Comparison of ENCODE assay signal across 1 cellular context in the genomic region with DNA sequence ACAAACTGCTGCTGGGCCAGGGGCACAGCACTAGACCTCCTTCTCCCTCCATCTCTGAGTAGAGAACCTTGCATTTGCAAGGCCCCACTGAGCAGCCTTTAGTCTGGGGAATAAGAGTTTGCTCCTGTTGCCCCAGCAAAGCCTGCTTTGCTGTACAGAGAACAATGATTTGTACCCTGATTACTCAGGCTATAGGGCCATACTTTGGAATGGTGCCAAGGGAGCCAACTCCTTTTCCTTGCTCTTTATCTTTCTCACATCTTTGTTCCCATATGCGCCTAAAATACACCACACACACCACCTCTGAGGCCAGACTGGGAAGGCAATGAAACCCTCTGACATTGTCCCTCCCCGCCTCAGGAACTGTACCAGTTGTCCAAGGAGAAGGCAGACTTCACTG.
TF ChIP-seq lines count a peak whose summit lies in the region.

No MANE protein-coding gene starts in this region.

TF ChIP-seq in IMR-90, 13 proteins besides CTCF, POLR2A, EP300 and RAD21:
- TF ChIP-seq MAZ (IDR thresholded peaks at IDR 0.05; ENCODE audit: borderline replicate concordance, low read depth, low read length) = no peak
- TF ChIP-seq MAFK (IDR thresholded peaks at IDR 0.05; ENCODE audit: low read depth, low read length) = no peak
- no peak for TF ChIP-seq SMC3 (IDR thresholded peaks at IDR 0.05; ENCODE audit: low read depth, low read length)
- no peak for TF ChIP-seq CEBPB (IDR thresholded peaks at IDR 0.05; ENCODE audit: low read depth, low read length)
- TF ChIP-seq MXI1 (IDR thresholded peaks at IDR 0.05; ENCODE audit: borderline replicate concordance, low read depth, low read length) = no peak
- TF ChIP-seq CHD1 (IDR thresholded peaks at IDR 0.05; ENCODE audit: low read depth, low read length) = no peak
- TF ChIP-seq NFE2L2 (IDR thresholded peaks at IDR 0.05; ENCODE audit: low read depth, low read length) = no peak
- TF ChIP-seq RFX5 (IDR thresholded peaks at IDR 0.05; ENCODE audit: low read depth, low read length) = no peak
- TF ChIP-seq BHLHE40 (IDR thresholded peaks at IDR 0.05; ENCODE audit: low read depth, low read length) = no peak
- TF ChIP-seq, protein P1, sequence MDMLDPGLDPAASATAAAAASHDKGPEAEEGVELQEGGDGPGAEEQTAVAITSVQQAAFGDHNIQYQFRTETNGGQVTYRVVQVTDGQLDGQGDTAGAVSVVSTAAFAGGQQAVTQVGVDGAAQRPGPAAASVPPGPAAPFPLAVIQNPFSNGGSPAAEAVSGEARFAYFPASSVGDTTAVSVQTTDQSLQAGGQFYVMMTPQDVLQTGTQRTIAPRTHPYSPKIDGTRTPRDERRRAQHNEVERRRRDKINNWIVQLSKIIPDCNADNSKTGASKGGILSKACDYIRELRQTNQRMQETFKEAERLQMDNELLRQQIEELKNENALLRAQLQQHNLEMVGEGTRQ (IDR thresholded peaks at IDR 0.05; ENCODE audit: low read depth, low read length) = no peak
- no peak for TF ChIP-seq RCOR1 (IDR thresholded peaks at IDR 0.05; ENCODE audit: insufficient replicate concordance, low read length)
- TF ChIP-seq, protein P2, sequence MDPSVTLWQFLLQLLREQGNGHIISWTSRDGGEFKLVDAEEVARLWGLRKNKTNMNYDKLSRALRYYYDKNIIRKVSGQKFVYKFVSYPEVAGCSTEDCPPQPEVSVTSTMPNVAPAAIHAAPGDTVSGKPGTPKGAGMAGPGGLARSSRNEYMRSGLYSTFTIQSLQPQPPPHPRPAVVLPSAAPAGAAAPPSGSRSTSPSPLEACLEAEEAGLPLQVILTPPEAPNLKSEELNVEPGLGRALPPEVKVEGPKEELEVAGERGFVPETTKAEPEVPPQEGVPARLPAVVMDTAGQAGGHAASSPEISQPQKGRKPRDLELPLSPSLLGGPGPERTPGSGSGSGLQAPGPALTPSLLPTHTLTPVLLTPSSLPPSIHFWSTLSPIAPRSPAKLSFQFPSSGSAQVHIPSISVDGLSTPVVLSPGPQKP (IDR thresholded peaks at IDR 0.05; ENCODE audit: borderline replicate concordance, low read depth, low read length) = no peak
- no peak for TF ChIP-seq FOS (IDR thresholded peaks at IDR 0.05; ENCODE audit: low read depth, low read length)
